Comparison of ENCODE assay signal across 26 cellular contexts in genomic region chr6:4256969-4257368, GRCh38.
DNase-seq lines count a peak whose midpoint lies in the region; ATAC-seq, FAIRE-seq and TF ChIP-seq lines count a peak whose summit lies in the region.
"Had no signal": no experiment of that assay in that cellular context is flagged by ENCODE, and none has a peak within 500 bp of the region (broad histone marks: within the 10 kb centered on the region; RNA-seq: fewer than 3 reads in every experiment).

No MANE protein-coding gene starts in this region.

- dilution Hi-C loops in endothelial cell of umbilical vein (cut with MboI; ENCODE audit: extremely low pct_ligation_motif_present, low sequenced_read_pairs): no loop called here

- peak overlapping the region; percentile 9 for H2AFZ ChIP-seq in endothelial cell of umbilical vein (ENCODE audit: low read depth, low read length)

- H3K36me3 ChIP-seq in endothelial cell of umbilical vein (ENCODE audit: control insufficient read depth in 2 of 2, extremely low read depth in 1 of 2, insufficient read depth in 2 of 2, low read length in 2 of 2): no peaks in the 10 kb centered on the region
- no peaks in the 10 kb centered on the region for H3K36me3 ChIP-seq in body of pancreas (replicated peaks in 1 of 2; ENCODE audit: insufficient read depth in 1 of 2, low read depth in 2 of 2)
- H3K36me3 ChIP-seq: ascending aorta, gastrocnemius medialis, tibial artery had no signal

- ATAC-seq in body of pancreas: no peak
- ATAC-seq: gastrocnemius medialis, WTC11 had no signal

- FAIRE-seq in endothelial cell of umbilical vein (lab: Jason Lieb, UNC): peak; percentile 62
- FAIRE-seq: H54 had no signal

- H3K79me2 ChIP-seq in endothelial cell of umbilical vein (ENCODE audit: control insufficient read depth, insufficient read depth, low read length): no peaks in the 10 kb centered on the region

- H3K27me3 ChIP-seq in endothelial cell of umbilical vein (ENCODE audit: control insufficient read depth in 2 of 2, insufficient read depth in 2 of 2, low read length in 2 of 2): no peaks in the 10 kb centered on the region
- no peaks in the 10 kb centered on the region for H3K27me3 ChIP-seq in body of pancreas
- H3K27me3 ChIP-seq: ascending aorta, gastrocnemius medialis, tibial artery had no signal

- H3K4me3 ChIP-seq in endothelial cell of umbilical vein (replicated peaks in 1 of 3; ENCODE audit: insufficient read depth in 1 of 3, low read depth in 1 of 3, low read length in 3 of 3): no peak overlapping the region
- H3K4me3 ChIP-seq in body of pancreas: no peak overlapping the region
- H3K4me3 ChIP-seq: ascending aorta, gastrocnemius medialis, lung, tibial artery had no signal

- no peaks in the 10 kb centered on the region for H3K9me3 ChIP-seq in endothelial cell of umbilical vein (replicated peaks; ENCODE audit: control insufficient read depth, insufficient read depth, low read length)
- no peaks in the 10 kb centered on the region for H3K9me3 ChIP-seq in body of pancreas
- H3K9me3 ChIP-seq: ascending aorta, gastrocnemius medialis, tibial artery had no signal

- H3K4me2 ChIP-seq in endothelial cell of umbilical vein (ENCODE audit: insufficient read depth, low read length): no peak overlapping the region

- H4K20me1 ChIP-seq in endothelial cell of umbilical vein (replicated peaks; ENCODE audit: control insufficient read depth, extremely low read depth, insufficient read depth, low read length): no peaks in the 10 kb centered on the region

- POLR2A ChIA-PET in endothelial cell of umbilical vein (lab: Charles Lee): no interaction called here

- intact Hi-C loops in endothelial cell of umbilical vein (cut with micrococcal nuclease) (loop anchor here (2.0 kb wide), 1 partner anchor 18 kb away; no protein-coding TSS in a partner anchor), body of pancreas (cut with DNase I) (no loop called here)

- H3K9me1 ChIP-seq in endothelial cell of umbilical vein (replicated peaks; ENCODE audit: control insufficient read depth, extremely low read depth, insufficient read depth, low read length): no peaks in the 10 kb centered on the region

- TF ChIP-seq POLR2A in endothelial cell of umbilical vein (IDR thresholded peaks at IDR 0.05; ENCODE audit: low read depth, low read length) (no peak), body of pancreas (IDR thresholded peaks at IDR 0.05) (no peak)

- peak; percentile 15 for DNase-seq in EL
- DNase-seq in M059J (ENCODE audit: low read depth): peak; percentile 66
- peak; percentile 47 for DNase-seq in endothelial cell of umbilical vein (ENCODE audit: low read depth, low spot score)
- DNase-seq in renal cortical epithelial cell (ENCODE audit: low read depth): peak; percentile 6
- no peak for DNase-seq in NCI-H774 (lab: John Stamatoyannopoulos, UW)
- DNase-seq in body of pancreas: no peak
- DNase-seq in NCI-H1436 (lab: John Stamatoyannopoulos, UW): no peak
- DNase-seq: activated CD4-positive, alpha-beta T cell treated with anti-CD3 and anti-CD28 coated beads, Interleukin-2, amount 10 ng/mL, durations not matched to agents 24 days and 14 days; activated gamma-delta T cell; activated naive CD8-positive, alpha-beta T cell treated with anti-CD3 and anti-CD28 coated beads, Interleukin-2, amount 10 ng/mL, durations not matched to agents 7 days and 5 days; activated T-cell treated with anti-CD3 and anti-CD28 coated beads, Interleukin-2, amount 50 U/mL, for 24 hours; C1 segment of cervical spinal cord; central memory CD4-positive, alpha-beta T cell; DMS79 treated with DMSO at 0.1 percent for 48 hours; gastrocnemius medialis; NCI-H2081; NCI-H526 treated with DMSO at 0.1 percent for 48 hours; occipital lobe; Right ventricle myocardium superior; stimulated activated CD4-positive, alpha-beta T cell treated with anti-CD3 and anti-CD28 coated beads, Interleukin-4, amount 100 ng/mL, for 4 hours; T-helper 9 cell; tibial artery had no signal

- TF ChIP-seq CTCF in endothelial cell of umbilical vein (IDR thresholded peaks at IDR 0.05; ENCODE audit: extremely low read depth in 1 of 2, insufficient read depth in 1 of 2, low read depth in 1 of 2, low read length in 2 of 2) (no peak), body of pancreas (IDR thresholded peaks at IDR 0.05) (no peak)

- no TSS peak for BruUV-seq in endothelial cell of umbilical vein (replicated peaks; lab: Mats Ljungman, UMichigan)

- H3K27ac ChIP-seq in endothelial cell of umbilical vein (ENCODE audit: insufficient read depth, low read depth, low read length) (peak overlapping the region; percentile 5), body of pancreas (no peak overlapping the region)
- H3K27ac ChIP-seq: ascending aorta, gastrocnemius medialis, tibial artery had no signal

- 82 to 89% methylated on average over 3 of the region's 3 CpGs for WGBS in body of pancreas, 2 donors

- H3K4me1 ChIP-seq in endothelial cell of umbilical vein (ENCODE audit: control insufficient read depth, extremely low read depth, insufficient read depth, low read length): peaks cover 35% of the 10 kb centered on the region
- no peaks in the 10 kb centered on the region for H3K4me1 ChIP-seq in body of pancreas
- H3K4me1 ChIP-seq: ascending aorta had no signal

- H3K9ac ChIP-seq in endothelial cell of umbilical vein (replicated peaks; ENCODE audit: extremely low read depth, insufficient read depth, low read length): no peak overlapping the region

- CTCF ChIA-PET in endothelial cell of umbilical vein (lab: Charles Lee): interaction anchor here (0.8 to 1.5 kb wide), 4 partner anchors 14 to 57 kb away, joined by 3 to 6 read pairs (median 3); no protein-coding TSS in a partner anchor

TF ChIP-seq in endothelial cell of umbilical vein, 7 proteins besides CTCF, POLR2A, EP300 and RAD21:
- TF ChIP-seq GATA2 (IDR thresholded peaks at IDR 0.05; ENCODE audit: insufficient read depth, insufficient read length, low read depth, low read length) (peak; percentile 53), EZH2 (IDR thresholded peaks at IDR 0.05; ENCODE audit: borderline replicate concordance, low read depth, low read length, severe bottlenecking) (no peak)
TF ChIP-seq in endothelial cell of umbilical vein: peak in this region for 1.

Comparison
In these comparisons a context has a peak if more than half of its experiments do, and no peak if none do; other contexts are left out.
1. DNase-seq: peak in EL (single experiment), M059J (single experiment), endothelial cell of umbilical vein (single experiment) and renal cortical epithelial cell (single experiment); none in NCI-H774 (single experiment), body of pancreas (0 of 4) and NCI-H1436 (single experiment).